In genomic region chr3:134299185-134299887, GRCh38 we compare ENCODE assay signal across 8 cellular contexts. TPM values are rescaled to one million over a fixed set of nuclear protein-coding genes. Genes with fewer than 3 reads are reported as not detected.
DNase-seq lines count a peak whose midpoint lies in the region; ATAC-seq, FAIRE-seq and TF ChIP-seq lines count a peak whose summit lies in the region.

No MANE protein-coding gene starts in this region.

- peaks cover 6% of the 10 kb centered on the region for H3K4me1 Mint-ChIP-seq in Caco-2 (ENCODE audit: low read depth, unreplicated experiment)

- DNase-seq in Caco-2 (peak in 1 of 2 experiments; percentile 45), KBM-7 (peak; percentile 16), cardiac fibroblast (ENCODE audit: low read depth in 2 of 2) (peak; percentile 59 to 72), myocyte (ENCODE audit: low read depth) (peak; percentile 58), HTR-8/SVneo (ENCODE audit: insufficient read length, low spot score) (no peak)

- no peak overlapping the region for H3K27ac Mint-ChIP-seq in Caco-2 (ENCODE audit: unreplicated experiment)

- in situ Hi-C loops in KBM-7 (cut with MboI; ENCODE audit: low pct_unique_long_range_greater_than_20kb, low sequenced_read_pairs): no loop called here

- CTCF ChIA-PET in Caco-2 (lab: Charles Lee): interaction anchor here (0.6 to 1.7 kb wide), 12 partner anchors 9 to 862 kb away, joined by 3 to 42 read pairs (median 4); no protein-coding TSS in a partner anchor

- TF ChIP-seq CTCF in Caco-2 (IDR thresholded peaks at IDR 0.05; ENCODE audit: insufficient read depth in 1 of 2, low read depth in 1 of 2, low read length in 1 of 2, severe bottlenecking in 1 of 2, unreplicated experiment in 1 of 2) (peak; percentile 39 to 52), cardiac fibroblast (IDR thresholded peaks at IDR 0.05; ENCODE audit: low read depth, low read length) (peak; percentile 40)

- ATAC-seq in GM19452 (IDR thresholded peaks at IDR 0.05; ENCODE audit: unreplicated experiment): no peak
- ATAC-seq in HG03457 (IDR thresholded peaks at IDR 0.05; ENCODE audit: unreplicated experiment): no peak
- no peak for ATAC-seq in GM21390 (IDR thresholded peaks at IDR 0.05; ENCODE audit: unreplicated experiment)

- H3K9me3 ChIP-seq in Caco-2: no peaks in the 10 kb centered on the region

- FAIRE-seq in HTR-8/SVneo (lab: Jason Lieb, UNC): no peak

- no peak overlapping the region for H3K4me3 Mint-ChIP-seq in Caco-2 (ENCODE audit: unreplicated experiment)

- H3K27me3 Mint-ChIP-seq in Caco-2 (ENCODE audit: insufficient read depth, unreplicated experiment): no peaks in the 10 kb centered on the region

- H3K4me3 ChIP-seq in Caco-2 (ENCODE audit: low read depth, low read length): no peak overlapping the region
- H3K4me3 ChIP-seq in cardiac fibroblast (replicated peaks in 1 of 2; ENCODE audit: low read depth in 2 of 2, low read length in 2 of 2): no peak overlapping the region

- no peaks in the 10 kb centered on the region for H3K27me3 ChIP-seq in Caco-2 (replicated peaks; ENCODE audit: control insufficient read depth, insufficient read depth, low read length)

- no TSS peak for BruUV-seq in Caco-2 (replicated peaks; lab: Mats Ljungman, UMichigan)

- no peaks in the 10 kb centered on the region for H3K4me1 ChIP-seq in Caco-2

- no peaks in the 10 kb centered on the region for H3K36me3 ChIP-seq in Caco-2 (ENCODE audit: control insufficient read depth, insufficient read depth, low read length)

- POLR2A ChIA-PET in Caco-2 (lab: Charles Lee): interaction anchor here (0.6 kb wide), 1 partner anchor 65 kb away, joined by 3 read pairs; no protein-coding TSS in a partner anchor

- no peaks in the 10 kb centered on the region for H3K36me3 Mint-ChIP-seq in Caco-2 (ENCODE audit: insufficient read depth, unreplicated experiment)

- intact Hi-C loops in Caco-2 (cut with micrococcal nuclease; ENCODE audit: unreplicated experiment): loop anchor here (1.0 to 5.0 kb wide), 6 partner anchors 49 to 369 kb away; partner anchors contain the start of gene RYK

- H3K9me3 Mint-ChIP-seq in Caco-2 (ENCODE audit: unreplicated experiment): no peaks in the 10 kb centered on the region

RNA-seq across cellular contexts. Expression of gene RYK, which starts 48.7 kb away (rescaled TPM):
- 101 and 102 TPM in 2 replicates for total RNA-seq in Caco-2 (2022)
- 47.3 and 51.0 TPM in 2 replicates for total RNA-seq in myocyte
- 32.2 TPM for polyA plus RNA-seq in myocyte (2012)
